12 cellular contexts compared by ENCODE assay signal in the genomic region with DNA sequence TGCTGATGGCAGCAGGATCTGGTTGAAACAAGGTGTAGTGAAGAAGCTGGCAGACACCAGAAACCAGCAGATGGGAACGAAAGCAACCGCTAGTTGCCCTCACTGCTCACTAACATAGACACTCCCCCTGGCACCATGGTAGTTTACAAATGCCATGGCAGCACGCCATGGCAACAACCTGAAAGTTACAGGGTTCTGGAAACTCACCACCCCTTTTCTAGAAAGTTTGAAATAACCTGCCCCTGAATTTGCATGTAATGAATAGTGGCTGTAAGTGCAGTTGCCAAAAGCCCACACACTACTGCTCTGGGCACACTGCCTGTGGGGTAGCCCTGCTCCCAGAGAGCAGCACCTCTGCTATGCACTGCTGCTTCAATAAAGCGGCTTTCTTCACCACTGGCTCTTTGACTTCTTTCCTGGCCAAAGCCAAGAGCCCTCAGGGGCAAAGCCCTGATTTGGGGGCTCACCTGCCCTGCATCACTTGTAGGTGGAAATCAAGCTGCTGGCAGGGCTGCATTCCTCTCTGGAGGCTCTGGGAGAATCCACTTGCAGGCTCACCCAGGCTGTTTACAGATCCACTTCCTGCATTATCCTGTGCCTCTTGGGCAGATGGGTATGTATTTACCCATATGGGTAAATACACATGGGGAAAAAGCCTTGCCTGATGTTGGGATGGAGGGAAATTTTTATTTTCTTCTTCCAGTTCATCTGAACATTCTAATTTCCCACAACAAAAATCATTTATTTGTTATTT. TPM values are rescaled to one million over a fixed set of nuclear protein-coding genes. Genes with fewer than 3 reads are reported as not detected.
DNase-seq lines count a peak whose midpoint lies in the region; ATAC-seq and TF ChIP-seq lines count a peak whose summit lies in the region.
"Had no signal": no experiment of that assay in that cellular context is flagged by ENCODE, and none has a peak within 500 bp of the region (broad histone marks: within the 10 kb centered on the region; RNA-seq: fewer than 3 reads in every experiment).

No MANE protein-coding gene starts in this region.

- in situ Hi-C loops in GM13976 (cut with MboI; ENCODE audit: low sequenced_read_pairs, unreplicated experiment), result loop anchor here (10.0 kb wide), 1 partner anchor 186 kb away; a partner anchor contains a TSS

- H3K27ac ChIP-seq in cingulate gyrus (ENCODE audit: low read depth, low read length) (peak overlapping the region; percentile 49), stomach smooth muscle (ENCODE audit: low read length) (peak overlapping the region; percentile 53)
- H3K27ac ChIP-seq: neutrophil, thoracic aorta had no signal

- no peak for DNase-seq in activated T-cell treated with anti-CD3 and anti-CD28 coated beads, Interleukin-2, amount 50 U/mL, for 4 hours
- DNase-seq in activated T-cell treated with anti-CD3 and anti-CD28 coated beads for 4 hours (no peak), GM13976 (ENCODE audit: low spot score) (no peak), epidermal melanocyte (ENCODE audit: insufficient read length, low spot score) (no peak), Kasumi-1 (lab: John Stamatoyannopoulos, UW) (no peak)
- DNase-seq: DND-41 had no signal

- peaks cover 51% of the 10 kb centered on the region for H3K4me1 ChIP-seq in stomach smooth muscle (ENCODE audit: control insufficient read depth, insufficient read depth, low read length)

- H3K4me3 ChIP-seq in stomach smooth muscle (ENCODE audit: low read length in 2 of 2), result peak overlapping the region in 1 of 2 donors; percentile 35
- H3K4me3 ChIP-seq: thoracic aorta had no signal

- no peaks in the 10 kb centered on the region for H3K9me3 Mint-ChIP-seq in activated T-cell treated with anti-CD3 and anti-CD28 coated beads, Interleukin-2, amount 50 U/mL, for 4 hours

- peak; percentile 25; the same call in 1 of the 2 replicates for TF ChIP-seq CTCF in LNCAP (IDR thresholded peaks at IDR 0.05)
- no peak for TF ChIP-seq CTCF in GM13976 (IDR thresholded peaks at IDR 0.05; ENCODE audit: borderline replicate concordance, control extremely low read depth, extremely low read depth, insufficient read depth, missing control alignments)

- H3K36me3 Mint-ChIP-seq in activated T-cell treated with anti-CD3 and anti-CD28 coated beads, Interleukin-2, amount 50 U/mL, for 4 hours (ENCODE audit: insufficient read depth), result no peaks in the 10 kb centered on the region

- H3K27me3 Mint-ChIP-seq in activated T-cell treated with anti-CD3 and anti-CD28 coated beads, Interleukin-2, amount 50 U/mL, for 4 hours (ENCODE audit: low read depth), result no peaks in the 10 kb centered on the region

- no peaks in the 10 kb centered on the region for H3K27me3 ChIP-seq in stomach smooth muscle (ENCODE audit: control insufficient read depth in 1 of 2, insufficient read depth in 2 of 2, low read length in 2 of 2)
- H3K27me3 ChIP-seq: neutrophil had no signal

- peak; percentile 26 to 48 for ATAC-seq in activated T-cell treated with anti-CD3 and anti-CD28 coated beads, Interleukin-2, amount 50 U/mL, for 4 hours

- no peak overlapping the region for H3K9ac ChIP-seq in stomach smooth muscle (ENCODE audit: low read length in 2 of 2)

- no peaks in the 10 kb centered on the region for H3K9me3 ChIP-seq in stomach smooth muscle (ENCODE audit: control insufficient read depth in 2 of 2, low read length in 2 of 2)
- H3K9me3 ChIP-seq: neutrophil, thoracic aorta had no signal

- H3K4me3 Mint-ChIP-seq in activated T-cell treated with anti-CD3 and anti-CD28 coated beads, Interleukin-2, amount 50 U/mL, for 4 hours, result no peak overlapping the region

- peaks cover 10% of the 10 kb centered on the region for H3K4me1 Mint-ChIP-seq in activated T-cell treated with anti-CD3 and anti-CD28 coated beads, Interleukin-2, amount 50 U/mL, for 4 hours (ENCODE audit: low read depth)

- H3K36me3 ChIP-seq in stomach smooth muscle (ENCODE audit: control insufficient read depth in 2 of 2, insufficient read depth in 2 of 2, low read length in 2 of 2), result no peaks in the 10 kb centered on the region
- H3K36me3 ChIP-seq: neutrophil, thoracic aorta had no signal

RNA-seq across cellular contexts. Expression of a gene that starts 2.0 kb away (rescaled TPM):
- not detected for total RNA-seq in activated T-cell treated with anti-CD3 and anti-CD28 coated beads, Interleukin-2, amount 50 U/mL, for 4 hours
- total RNA-seq: endothelial cell of umbilical vein, thoracic aorta had no signal

RNA-seq across cellular contexts. Expression of a gene that starts 57.5 kb away (rescaled TPM):
- total RNA-seq in activated T-cell treated with anti-CD3 and anti-CD28 coated beads, Interleukin-2, amount 50 U/mL, for 4 hours, result under 1 TPM in 2 of 3 donors, not detected in 1; 0.26 to 0.35 TPM
